Comparison of ENCODE assay signal across 1 cellular context in genomic region chr12:71685961-71686657, GRCh38.
TF ChIP-seq lines count a peak whose summit lies in the region.

Gene TMEM19, plus strand, starts transcription at chr12:71686082. Its CDS starts 599 bp downstream, at chr12:71686681.

TF ChIP-seq in HepG2, 621 proteins besides CTCF, POLR2A, EP300 and RAD21 (continued from another document and continues in another):
- TF ChIP-seq ZBTB40 (IDR thresholded peaks at IDR 0.05) = no peak
- TF ChIP-seq ZBTB40 (CRISPR knock-in tag; IDR thresholded peaks at IDR 0.05) = no peak; the same call in 1 of the 2 replicates
- peak; percentile 46 for TF ChIP-seq YY1 (IDR thresholded peaks at IDR 0.05; ENCODE audit: insufficient read depth, insufficient replicate concordance, low read depth, low read length)
- no peak for TF ChIP-seq DDIT3 (CRISPR knock-in tag; IDR thresholded peaks at IDR 0.05)
- TF ChIP-seq ZNF367 (CRISPR knock-in tag; IDR thresholded peaks at IDR 0.05; ENCODE audit: borderline replicate concordance) = no peak
- no peak for TF ChIP-seq KLF12 (CRISPR knock-in tag; IDR thresholded peaks at IDR 0.05; ENCODE audit: borderline replicate concordance)
- peak; percentile 86 for TF ChIP-seq ZNF224 (CRISPR knock-in tag; IDR thresholded peaks at IDR 0.05)
- peak; percentile 90 for TF ChIP-seq POLR2G (IDR thresholded peaks at IDR 0.05; ENCODE audit: low read depth, low read length)
- no peak for TF ChIP-seq CSRNP2 (CRISPR knock-in tag; conservative IDR thresholded peaks at IDR 0.05; ENCODE audit: low read depth)
- no peak for TF ChIP-seq ZBTB1 (CRISPR knock-in tag; IDR thresholded peaks at IDR 0.05; ENCODE audit: borderline replicate concordance)
- peak; percentile 41; the same call in 1 of the 2 replicates for TF ChIP-seq ZNF704 (CRISPR knock-in tag; IDR thresholded peaks at IDR 0.05; ENCODE audit: borderline replicate concordance)
- TF ChIP-seq SIX4 (CRISPR knock-in tag; IDR thresholded peaks at IDR 0.05) = 0 out of 2 replicates have a peak, but pooled peaks have one; percentile 4
- peak; percentile 92 for TF ChIP-seq SPEN (CRISPR knock-in tag; IDR thresholded peaks at IDR 0.05; ENCODE audit: low read depth)
- TF ChIP-seq DMTF1 (CRISPR knock-in tag; IDR thresholded peaks at IDR 0.05) = 0 out of 2 replicates have a peak, but pooled peaks have one; percentile 67
- TF ChIP-seq HDAC1 (CRISPR knock-in tag; IDR thresholded peaks at IDR 0.05) = peak; percentile 97
- peak; percentile 72; the same call in 1 of the 2 replicates for TF ChIP-seq MIER3 (CRISPR knock-in tag; IDR thresholded peaks at IDR 0.05; ENCODE audit: borderline replicate concordance)
- peak; percentile 81; the same call in 1 of the 2 replicates for TF ChIP-seq ZFP41 (CRISPR knock-in tag; IDR thresholded peaks at IDR 0.05; ENCODE audit: borderline replicate concordance)
- TF ChIP-seq RBAK (CRISPR knock-in tag; IDR thresholded peaks at IDR 0.05) = no peak
- peak; percentile 83; the same call in 1 of the 2 replicates for TF ChIP-seq FLYWCH1 (CRISPR knock-in tag; IDR thresholded peaks at IDR 0.05)
- no peak for TF ChIP-seq ZNF724P (CRISPR knock-in tag; IDR thresholded peaks at IDR 0.05; ENCODE audit: borderline replicate concordance)
- TF ChIP-seq GLI4 (CRISPR knock-in tag; IDR thresholded peaks at IDR 0.05; ENCODE audit: borderline replicate concordance) = no peak
- peak; percentile 89 for TF ChIP-seq ZBTB7A (CRISPR knock-in tag; IDR thresholded peaks at IDR 0.05)
- no peak for TF ChIP-seq SCMH1 (CRISPR knock-in tag; IDR thresholded peaks at IDR 0.05; ENCODE audit: borderline replicate concordance)
- TF ChIP-seq ZSCAN12 (CRISPR knock-in tag; IDR thresholded peaks at IDR 0.05) = no peak
- no peak; the same call in 1 of the 2 replicates for TF ChIP-seq LRRFIP1 (CRISPR knock-in tag; conservative IDR thresholded peaks at IDR 0.05)
- TF ChIP-seq KMT2B (CRISPR knock-in tag; IDR thresholded peaks at IDR 0.05) = peak; percentile 91
- peak; percentile 94 for TF ChIP-seq NRL (CRISPR knock-in tag; IDR thresholded peaks at IDR 0.05; ENCODE audit: borderline replicate concordance)
- TF ChIP-seq ZGPAT (CRISPR knock-in tag; IDR thresholded peaks at IDR 0.05) = peak; percentile 91
- TF ChIP-seq SP1 (IDR thresholded peaks at IDR 0.05) = no peak
- peak; percentile 68 for TF ChIP-seq SP1 (CRISPR knock-in tag; IDR thresholded peaks at IDR 0.05)
- peak; percentile 79; the same call in 1 of the 2 replicates for TF ChIP-seq AHDC1 (CRISPR knock-in tag; IDR thresholded peaks at IDR 0.05; ENCODE audit: borderline replicate concordance)
- no peak for TF ChIP-seq XBP1 (CRISPR knock-in tag; IDR thresholded peaks at IDR 0.05)
- no peak for TF ChIP-seq GTF3A (CRISPR knock-in tag; conservative IDR thresholded peaks at IDR 0.05)
